Comparison of ENCODE assay signal across 8 cellular contexts in the genomic region with DNA sequence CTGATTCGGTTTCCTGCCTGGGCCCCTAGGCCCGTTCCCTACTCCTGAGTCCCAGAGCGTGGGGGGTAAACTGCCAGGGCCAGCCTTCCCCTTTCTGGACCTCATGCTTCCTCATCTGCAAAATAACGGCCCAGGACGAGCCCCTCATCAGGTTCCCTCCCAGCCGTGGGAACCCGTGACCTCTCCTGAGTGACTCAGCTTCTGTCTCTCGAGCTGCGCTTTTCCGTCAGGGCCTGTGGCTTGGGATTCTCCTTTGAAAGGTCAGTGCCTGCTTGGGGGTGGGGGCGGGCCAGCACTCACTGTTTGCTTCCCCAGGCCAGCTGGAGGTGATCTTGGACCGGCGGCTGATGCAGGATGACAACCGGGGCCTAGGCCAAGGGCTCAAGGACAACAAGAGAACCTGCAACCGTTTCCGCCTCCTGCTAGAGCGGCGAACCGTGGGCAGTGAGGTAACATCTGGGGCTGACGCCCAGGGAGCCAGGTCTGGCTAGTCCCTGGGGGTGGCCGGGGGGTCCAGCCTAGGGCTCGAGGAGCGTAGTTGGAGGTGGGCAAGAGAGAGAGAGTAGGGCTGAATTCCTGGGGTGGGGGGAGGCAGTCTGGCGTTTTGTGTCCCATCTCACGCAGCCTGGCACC. TPM values are rescaled to one million over a fixed set of nuclear protein-coding genes. Genes with fewer than 3 reads are reported as not detected.
DNase-seq lines count a peak whose midpoint lies in the region; ATAC-seq and TF ChIP-seq lines count a peak whose summit lies in the region.
"Had no signal": no experiment of that assay in that cellular context is flagged by ENCODE, and none has a peak within 500 bp of the region (broad histone marks: within the 10 kb centered on the region; RNA-seq: fewer than 3 reads in every experiment).

No MANE protein-coding gene starts in this region.

- TF ChIP-seq EP300 in upper lobe of left lung (IDR thresholded peaks at IDR 0.05): no peak

- no peak overlapping the region for H3K4me3 Mint-ChIP-seq in T-helper 2 cell treated with Interferon-gamma antibody and Interleukin-4, amounts not matched to agents 5 μg/mL and 100 μg/mL, for 36 hours

- H3K27me3 ChIP-seq in upper lobe of left lung: no peaks in the 10 kb centered on the region

- peaks cover 69% of the 10 kb centered on the region for H3K36me3 Mint-ChIP-seq in T-helper 2 cell treated with Interferon-gamma antibody and Interleukin-4, amounts not matched to agents 5 μg/mL and 100 μg/mL, for 36 hours (ENCODE audit: low read depth)

- no peaks in the 10 kb centered on the region for H3K4me1 Mint-ChIP-seq in T-helper 2 cell treated with Interferon-gamma antibody and Interleukin-4, amounts not matched to agents 5 μg/mL and 100 μg/mL, for 36 hours (ENCODE audit: low read depth)

- peak in 2 of 4 donors; percentile 15 to 61 for TF ChIP-seq POLR2A in upper lobe of left lung (IDR thresholded peaks at IDR 0.05)

- peaks cover 50 to 100% (median 96%) of the 10 kb centered on the region in 4 donors for H3K36me3 ChIP-seq in upper lobe of left lung

- peak overlapping the region in 2 of 4 donors; percentile 25 to 35 for H3K4me3 ChIP-seq in upper lobe of left lung

- DNase-seq in T-helper 2 cell treated with Interferon-gamma antibody and Interleukin-4, amounts not matched to agents 5 μg/mL and 100 μg/mL, for 36 hours (ENCODE audit: low spot score): no peak
- no peak for DNase-seq in T-helper 2 cell
- DNase-seq in left colon: peak; percentile 34 to 56
- DNase-seq in upper lobe of left lung: peak in 1 of 2 donors; percentile 89
- DNase-seq in NCI-H82 treated with DMSO at 0.1 percent for 48 hours (lab: John Stamatoyannopoulos, UW; ENCODE audit: unreplicated experiment): no peak
- DNase-seq: 8988T, SHP77 treated with DMSO at 0.1 percent for 48 hours had no signal

- 66 to 67% methylated on average over 20 to 24 of the region's 25 CpGs for WGBS in upper lobe of left lung, 2 donors

- no peaks in the 10 kb centered on the region for H3K9me3 ChIP-seq in upper lobe of left lung

- no peaks in the 10 kb centered on the region for H3K27me3 Mint-ChIP-seq in T-helper 2 cell treated with Interferon-gamma antibody and Interleukin-4, amounts not matched to agents 5 μg/mL and 100 μg/mL, for 36 hours (ENCODE audit: low read depth)

- intact Hi-C loops in left colon (cut with DNase I, micrococcal nuclease): no loop called here

- peak overlapping the region; percentile 54 to 87 (median 78) for H3K27ac ChIP-seq in upper lobe of left lung

- H3K27ac Mint-ChIP-seq in T-helper 2 cell treated with Interferon-gamma antibody and Interleukin-4, amounts not matched to agents 5 μg/mL and 100 μg/mL, for 36 hours: peak overlapping the region; percentile 41

- H3K9me3 Mint-ChIP-seq in T-helper 2 cell treated with Interferon-gamma antibody and Interleukin-4, amounts not matched to agents 5 μg/mL and 100 μg/mL, for 36 hours: no peaks in the 10 kb centered on the region

- TF ChIP-seq CTCF in upper lobe of left lung (IDR thresholded peaks at IDR 0.05): no peak

- ATAC-seq in left colon (no peak), upper lobe of left lung (ENCODE audit: low FRiP score in 2 of 2) (peak; percentile 70 to 71), GM21381 (IDR thresholded peaks at IDR 0.05; ENCODE audit: unreplicated experiment) (no peak)

- peaks cover 0 to 6% (median 1%) of the 10 kb centered on the region in 4 donors for H3K4me1 ChIP-seq in upper lobe of left lung

RNA-seq across cellular contexts. Expression of gene MAN2A2, which starts 12.8 kb away (rescaled TPM):
- 10 to 100 TPM; 48.4 to 63.7 TPM for total RNA-seq in left colon
- total RNA-seq in upper lobe of left lung: 100 to 1,000 TPM in 2 of 6 donors, 10 to 100 TPM in 4; 36.8 to 219 (median 90.1) TPM

RNA-seq across cellular contexts. Expression of gene HDDC3, which starts 16.4 kb away (rescaled TPM):
- 10 to 100 TPM; 17.3 to 17.5 TPM for total RNA-seq in left colon
- 10 to 100 TPM in 5 of 6 donors, 1 to 10 TPM in 1; 5.0 to 19.3 (median 12.5) TPM for total RNA-seq in upper lobe of left lung

RNA-seq across cellular contexts. Expression of gene UNC45A, which starts 19.2 kb away (rescaled TPM):
- 10 to 100 TPM; 53.0 to 58.1 TPM for total RNA-seq in left colon
- total RNA-seq in upper lobe of left lung: 100 to 1,000 TPM in 1 of 6 donors, 10 to 100 TPM in 5; 40.7 to 108 (median 61.9) TPM

RNA-seq across cellular contexts. Expression of gene FES, which starts 31.6 kb away (rescaled TPM):
- 1 to 10 TPM; 5.1 to 10.0 TPM for total RNA-seq in left colon
- total RNA-seq in upper lobe of left lung: 100 to 1,000 TPM in 2 of 6 donors, 10 to 100 TPM in 4; 33.4 to 144 (median 68.3) TPM

RNA-seq across cellular contexts. Expression of gene RCCD1, which starts 38.8 kb away (rescaled TPM):
- 10 to 100 TPM; 15.3 to 17.1 TPM for total RNA-seq in left colon
- total RNA-seq in upper lobe of left lung: 10 to 100 TPM in 2 of 6 donors, 1 to 10 TPM in 4; 3.8 to 21.0 (median 9.4) TPM

Comparison
In these comparisons a context has a peak if more than half of its experiments do, and no peak if none do; other contexts are left out.
1. DNase-seq: peak in left colon (2 of 2); none in T-helper 2 cell treated with Interferon-gamma antibody and Interleukin-4, amounts not matched to agents 5 μg/mL and 100 μg/mL, for 36 hours (single experiment), T-helper 2 cell (0 of 5) and NCI-H82 treated with DMSO at 0.1 percent for 48 hours (single experiment).
2. ATAC-seq: peak in upper lobe of left lung (2 of 2); none in left colon (single experiment) and GM21381 (single experiment).